18 cellular contexts compared by ENCODE assay signal in the genomic region with DNA sequence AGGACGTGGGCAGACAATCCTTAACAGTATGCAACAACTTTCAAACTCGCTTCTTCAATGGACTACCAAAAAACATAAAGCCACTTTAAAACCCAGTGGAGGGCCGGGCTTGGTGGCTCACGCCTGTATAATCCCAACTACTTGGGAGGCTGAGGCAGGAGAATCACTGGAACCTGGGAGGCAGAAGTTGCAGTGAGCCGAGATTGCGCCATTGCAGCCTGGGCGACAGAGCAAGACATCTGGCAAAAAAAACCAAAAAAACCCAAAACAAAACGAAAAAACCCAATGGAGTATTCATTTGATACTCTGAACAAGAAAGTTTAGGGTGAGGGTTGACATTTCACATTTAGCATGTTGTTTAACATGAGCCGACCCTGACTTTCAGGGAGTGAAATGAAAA. TPM values are rescaled to one million over a fixed set of nuclear protein-coding genes. Genes with fewer than 3 reads are reported as not detected.
"Had no signal": no experiment of that assay in that cellular context is flagged by ENCODE, and none has a peak within 500 bp of the region (broad histone marks: within the 10 kb centered on the region; RNA-seq: fewer than 3 reads in every experiment).

No MANE protein-coding gene starts in this region.

- H3K27me3 ChIP-seq: adrenal gland, ascending aorta, brain microvascular endothelial cell, dorsolateral prefrontal cortex, esophagus muscularis mucosa, hepatocyte, left lung, transverse colon had no signal

- H3K4me1 ChIP-seq: adrenal gland, ascending aorta, esophagus muscularis mucosa, left lung, prostate gland, transverse colon had no signal

- H3K79me2 ChIP-seq: hepatocyte had no signal

- H3K4me3 ChIP-seq: adrenal gland, ascending aorta, dorsolateral prefrontal cortex, esophagus muscularis mucosa, hepatocyte, left lung, prostate gland, transverse colon had no signal

- H3K9me3 Mint-ChIP-seq: naive thymus-derived CD8-positive, alpha-beta T cell had no signal

- DNase-seq: activated CD4-positive, alpha-beta T cell treated with anti-CD3 and anti-CD28 coated beads, Interleukin-2, amount 50 U/mL, for 4 hours; activated effector memory CD4-positive, alpha-beta T cell treated with anti-CD3 and anti-CD28 coated beads, Interleukin-2, amount 50 U/mL, for 16 hours; activated naive CD4-positive, alpha-beta T cell treated with anti-CD3 and anti-CD28 coated beads, Interleukin-2, amount 50 U/mL, for 16 hours; activated T-cell treated with anti-CD3 and anti-CD28 coated beads, Interleukin-2, amount 50 U/mL, for 48 hours; adrenal gland; brain microvascular endothelial cell; dorsolateral prefrontal cortex; glutamatergic neuron; kidney glomerular epithelial cell; left lung; naive thymus-derived CD8-positive, alpha-beta T cell; stimulated activated CD4-positive, alpha-beta T cell treated with anti-CD3 and anti-CD28 coated beads, Interleukin-4, amount 100 ng/mL, for 1 hour; T-helper 9 cell; transverse colon had no signal

- H3K36me3 ChIP-seq: adrenal gland, ascending aorta, brain microvascular endothelial cell, prostate gland had no signal

- H3K9me3 ChIP-seq: adrenal gland, ascending aorta, esophagus muscularis mucosa, left lung, prostate gland, transverse colon had no signal

- H2AFZ ChIP-seq: hepatocyte had no signal

- ATAC-seq: left lung; naive thymus-derived CD8-positive, alpha-beta T cell had no signal

- H3K27ac ChIP-seq: adrenal gland, ascending aorta, brain microvascular endothelial cell, dorsolateral prefrontal cortex, esophagus muscularis mucosa, hepatocyte, left lung, prostate gland, transverse colon had no signal

- H3K4me2 ChIP-seq: hepatocyte had no signal

RNA-seq across cellular contexts. Expression of gene RNF138, which starts 59.1 kb away (rescaled TPM):
- total RNA-seq: ascending aorta had no signal
